In the genomic region with DNA sequence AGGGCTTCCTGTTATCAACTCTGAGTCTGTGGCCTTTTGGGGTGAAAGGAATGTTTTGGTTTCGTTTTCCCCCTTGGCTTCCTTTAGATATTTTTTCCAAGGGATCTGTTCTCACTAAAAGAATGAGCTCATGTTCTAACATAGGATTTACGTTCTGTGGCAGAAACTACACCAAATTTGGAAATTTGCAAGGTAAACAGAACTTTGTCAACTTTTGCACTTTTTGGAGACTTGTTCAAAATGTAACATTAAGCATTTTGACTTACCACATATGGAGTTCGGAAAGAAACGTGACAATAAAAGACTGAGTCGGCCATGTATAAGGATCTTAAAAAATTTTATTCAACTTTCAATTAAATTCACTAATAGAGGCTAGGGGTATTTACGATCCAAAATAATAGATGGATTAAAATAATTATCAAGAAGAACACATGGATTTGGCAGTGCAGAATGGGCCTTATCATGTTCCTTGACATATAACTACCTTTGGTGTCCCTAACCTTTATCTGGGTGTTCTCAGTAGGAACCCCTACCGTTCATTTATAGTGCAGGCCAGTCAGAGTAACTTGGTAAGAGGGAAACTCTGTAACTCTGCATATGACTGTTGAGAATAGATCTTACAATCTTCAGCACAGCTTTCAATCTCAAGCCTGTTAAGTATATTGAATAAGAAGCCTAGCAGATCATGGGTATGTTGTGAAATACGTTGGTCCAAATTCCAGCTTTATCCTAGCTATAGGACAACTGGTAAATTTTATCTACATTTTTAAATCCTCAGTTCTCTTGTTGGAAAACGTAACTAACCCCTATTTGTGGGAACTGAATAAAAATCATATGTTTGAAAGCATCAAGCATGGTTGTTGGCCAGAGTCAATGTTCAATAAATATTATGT, we compare ENCODE assay signal across 12 cellular contexts. TPM values are rescaled to one million over a fixed set of nuclear protein-coding genes. Genes with fewer than 3 reads are reported as not detected.
DNase-seq lines count a peak whose midpoint lies in the region; ATAC-seq, FAIRE-seq and TF ChIP-seq lines count a peak whose summit lies in the region.
"Had no signal": no experiment of that assay in that cellular context is flagged by ENCODE, and none has a peak within 500 bp of the region (broad histone marks: within the 10 kb centered on the region; RNA-seq: fewer than 3 reads in every experiment).

No MANE protein-coding gene starts in this region.

- no peak overlapping the region for H3K9ac ChIP-seq in KMS-11
- peak overlapping the region in 1 of 2 experiments; percentile 62; a peak in 3 of 4 replicates for H3K9ac ChIP-seq in K562 (ENCODE audit: insufficient read depth in 1 of 2, low read depth in 2 of 2, low read length in 2 of 2)
- peak overlapping the region in 2 of 5 donors; percentile 9 to 50 for H3K9ac ChIP-seq in subcutaneous abdominal adipose tissue (ENCODE audit: low read length in 5 of 5)

- peak in 1 of 2 experiments; percentile 8; a peak in 1 of 4 replicates for TF ChIP-seq RAD21 in K562 (CRISPR knock-in tag; conservative IDR thresholded peaks at IDR 0.05 in 1 of 2, IDR thresholded peaks at IDR 0.05 in 1 of 2)

- BruUV-seq in K562 (replicated peaks; lab: Mats Ljungman, UMichigan), result no TSS peak

- CTCF ChIA-PET in K562 (lab: Yijun Ruan, JAX; ENCODE audit: low intra/inter-chr PET ratio), result no interaction called here

- in situ Hi-C loops in K562 (cut with MboI), result no loop called here

- H3K79me2 ChIP-seq in KMS-11 (ENCODE audit: insufficient read depth, low read depth), result no peaks in the 10 kb centered on the region
- peaks cover 100% of the 10 kb centered on the region for H3K79me2 ChIP-seq in K562 (ENCODE audit: control insufficient read depth, insufficient read depth, low read length)

- ATAC-seq in K562, result peak; percentile 72
- ATAC-seq: stimulated activated naive CD8-positive, alpha-beta T cell treated with anti-CD3 and anti-CD28 coated beads, Interleukin-15, Interleukin-2, amounts not matched to agents 100 U/mL and 50 U/mL, for 24 hours had no signal

- H3K4me2 ChIP-seq in KMS-11, result peak overlapping the region; percentile 53
- peak overlapping the region; percentile 76 for H3K4me2 ChIP-seq in K562 (ENCODE audit: insufficient read depth, low read length)

- H3K27ac ChIP-seq in KMS-11, result no peak overlapping the region
- H3K27ac ChIP-seq in K562 (ENCODE audit: extremely low read depth, low read depth, low read length), result peak overlapping the region; percentile 65
- H3K27ac ChIP-seq in subcutaneous abdominal adipose tissue (ENCODE audit: low read depth, low read length), result peak overlapping the region; percentile 39

- TF ChIP-seq CTCF in KMS-11 (conservative IDR thresholded peaks at IDR 0.05; ENCODE audit: low read depth, low read length) (no peak), K562 (IDR thresholded peaks at IDR 0.05 in 2 of 3, conservative IDR thresholded peaks at IDR 0.05 in 1 of 3; ENCODE audit: insufficient read depth in 2 of 3, low read depth in 1 of 3, low read length in 3 of 3) (peak in 2 of 3 experiments; percentile 28 to 40; a peak in 2 of 6 replicates)

- 2% methylated on average over 9 of the region's 9 CpGs for WGBS in K562 (ENCODE audit: insufficient coverage, low coverage, missing lambda C conversion rate)

- no peaks in the 10 kb centered on the region for H3K36me3 ChIP-seq in KMS-11 (ENCODE audit: insufficient read depth)
- peaks cover 92% of the 10 kb centered on the region for H3K36me3 ChIP-seq in K562 (ENCODE audit: control insufficient read depth, insufficient read depth, low read length)
- peaks cover 0 to 5% (median 0%) of the 10 kb centered on the region in 5 donors for H3K36me3 ChIP-seq in subcutaneous abdominal adipose tissue (ENCODE audit: control insufficient read depth in 5 of 5, insufficient read depth in 5 of 5, low read length in 5 of 5)

- intact Hi-C loops in K562 (cut with micrococcal nuclease), result loop anchor here (1.0 kb wide), 1 partner anchor 8 kb away; no protein-coding TSS in a partner anchor

- H3K27me3 ChIP-seq in KMS-11 (ENCODE audit: insufficient read depth, low read depth), result no peaks in the 10 kb centered on the region
- no peaks in the 10 kb centered on the region for H3K27me3 ChIP-seq in K562 (ENCODE audit: control insufficient read depth in 2 of 2, insufficient read depth in 2 of 2, low read length in 2 of 2)
- H3K27me3 ChIP-seq in subcutaneous abdominal adipose tissue (ENCODE audit: control insufficient read depth in 5 of 5, insufficient read depth in 4 of 5, low read length in 5 of 5), result no peaks in the 10 kb centered on the region

- POLR2A ChIA-PET in K562 (lab: Yijun Ruan, JAX), result interaction anchor here (0.6 to 6.3 kb wide), 14 partner anchors 10 to 216 kb away, joined by 3 to 56 read pairs (median 4); partner anchors contain the start of genes CPED1 and ING3

- H4K20me1 ChIP-seq in KMS-11 (ENCODE audit: insufficient read depth), result no peaks in the 10 kb centered on the region
- H4K20me1 ChIP-seq in K562 (replicated peaks; ENCODE audit: control insufficient read depth, insufficient read depth, low read length), result no peaks in the 10 kb centered on the region

- peak; percentile 41; the same call in 1 of the 2 replicates for TF ChIP-seq EP300 in K562 (IDR thresholded peaks at IDR 0.05; ENCODE audit: low read length)

- no peak for FAIRE-seq in K562 (lab: Jason Lieb, UNC)
- FAIRE-seq: G401.6, GM19239 had no signal

- H3K9me3 ChIP-seq in K562 (replicated peaks; ENCODE audit: control insufficient read depth, insufficient read depth, low read depth, low read length), result no peaks in the 10 kb centered on the region
- no peaks in the 10 kb centered on the region for H3K9me3 ChIP-seq in subcutaneous abdominal adipose tissue (ENCODE audit: control insufficient read depth in 5 of 5, low read length in 5 of 5)

- no peak overlapping the region for H2AFZ ChIP-seq in KMS-11 (ENCODE audit: low read depth)
- 0 out of 2 replicates have a peak overlapping the region, but pooled peaks have one; percentile 6 for H2AFZ ChIP-seq in K562 (ENCODE audit: low read depth, low read length)

- DNase-seq in K562 (ENCODE audit: extremely low read depth in 1 of 4, low spot score in 3 of 4) (peak; percentile 53 to 78 (median 56)), left kidney (ENCODE audit: low read depth, low spot score) (peak; percentile 45), SHP77 (lab: John Stamatoyannopoulos, UW) (no peak), GF-D8 (lab: John Stamatoyannopoulos, UW) (no peak), iPS-NIHi11 (ENCODE audit: low spot score) (no peak)
- DNase-seq: activated naive CD4-positive, alpha-beta T cell; NCI-H1694; stimulated activated naive CD8-positive, alpha-beta T cell treated with anti-CD3 and anti-CD28 coated beads, Interleukin-15, Interleukin-2, amounts not matched to agents 100 U/mL and 50 U/mL, for 24 hours had no signal

- H3K9me1 ChIP-seq in K562 (ENCODE audit: control insufficient read depth, insufficient read depth, low read length), result no peaks in the 10 kb centered on the region

- TF ChIP-seq POLR2A in K562 (conservative IDR thresholded peaks at IDR 0.05), result no peak

- H3K4me3 ChIP-seq in KMS-11 (IDR thresholded peaks at IDR 0.05; ENCODE audit: insufficient read depth, low read depth, low read length) (no peak overlapping the region), K562 (peak overlapping the region; percentile 19), subcutaneous abdominal adipose tissue (ENCODE audit: low read depth in 1 of 5, low read length in 5 of 5) (peak overlapping the region; percentile 14 to 34 (median 31))

- H3K4me1 ChIP-seq in KMS-11 (ENCODE audit: low read depth, poor library complexity, severe bottlenecking) (peaks cover 53% of the 10 kb centered on the region), K562 (replicated peaks in 1 of 2; ENCODE audit: control insufficient read depth in 2 of 2, insufficient read depth in 2 of 2, low read length in 2 of 2) (peaks cover 26 to 69% of the 10 kb centered on the region in 2 experiments), subcutaneous abdominal adipose tissue (ENCODE audit: control insufficient read depth in 5 of 5, insufficient read depth in 5 of 5, low read length in 5 of 5) (peaks cover 4 to 62% (median 55%) of the 10 kb centered on the region in 5 donors)

RNA-seq across cellular contexts. Expression of gene CPED1, which starts 11.8 kb away (rescaled TPM):
- 894 and 1,629 TPM in 2 replicates for total RNA-seq in K562 (2011; cell fraction: chromatin; rRNA removed; ENCODE audit: low replicate concordance)
- 336 and 368 TPM in 2 replicates for total RNA-seq in K562 (2011; cell fraction: nucleolus; rRNA removed)
- 603 and 625 TPM in 2 replicates for total RNA-seq in K562 (2011; cell fraction: nucleoplasm; rRNA removed)
- total RNA-seq in K562 (2014; rRNA removed) (228 and 247 TPM in 2 replicates), K562 (2014; rRNA removed; fragmentation: Illumina TruSeq; extraction: Trizol) (393 and 413 TPM in 2 replicates), K562 (2015; rRNA removed; fragmentation: Illumina TruSeq; extraction: Trizol) (254 and 267 TPM in 2 replicates), K562 (2021) (290 and 301 TPM in 2 replicates)
- polyA plus RNA-seq in K562 (2011; rRNA removed) (205 and 316 TPM in 2 replicates), K562 (2014; fragmentation: Illumina TruSeq; extraction: Trizol) (288 and 329 TPM in 2 replicates), K562 (2014; fragmentation: Nextera tagmentation; extraction: Ambion mirVana) (100 to 1,000 TPM; 221 to 292 TPM), K562 (2014; rRNA removed) (195 and 210 TPM in 2 replicates)
- polyA plus RNA-seq in K562 (2011; cell fraction: cytosol; rRNA removed), result 91.5 and 147 TPM in 2 replicates
- polyA plus RNA-seq in K562 (2011; cell fraction: nucleus; rRNA removed), result 211 and 239 TPM in 2 replicates
- polyA plus RNA-seq in K562 (2012), result 152 and 202 TPM in 2 replicates
- polyA minus RNA-seq in K562 (2011; rRNA and poly(A)+ RNA removed), result 717 and 810 TPM in 2 replicates
- polyA minus RNA-seq in K562 (2011; cell fraction: cytosol; rRNA and poly(A)+ RNA removed), result 96.8 and 138 TPM in 2 replicates
- 704 and 866 TPM in 2 replicates for polyA minus RNA-seq in K562 (2011; cell fraction: nucleus; rRNA and poly(A)+ RNA removed)

RNA-seq across cellular contexts. Expression of gene ING3, which starts 49.8 kb away (rescaled TPM):
- total RNA-seq in K562 (2011; cell fraction: chromatin; rRNA removed; ENCODE audit: low replicate concordance), result 16.8 and 65.4 TPM in 2 replicates
- total RNA-seq in K562 (2011; cell fraction: nucleolus; rRNA removed), result 11.8 and 15.3 TPM in 2 replicates
- total RNA-seq in K562 (2011; cell fraction: nucleoplasm; rRNA removed), result 29.0 and 51.5 TPM in 2 replicates
- total RNA-seq in K562 (2014; rRNA removed) (19.8 and 22.8 TPM in 2 replicates), K562 (2014; rRNA removed; fragmentation: Illumina TruSeq; extraction: Trizol) (50.4 and 59.3 TPM in 2 replicates), K562 (2015; rRNA removed; fragmentation: Illumina TruSeq; extraction: Trizol) (38.8 and 43.9 TPM in 2 replicates), K562 (2021) (37.0 and 38.1 TPM in 2 replicates)
- polyA plus RNA-seq in K562 (2011; rRNA removed) (38.2 and 54.6 TPM in 2 replicates), K562 (2014; fragmentation: Illumina TruSeq; extraction: Trizol) (50.3 and 58.0 TPM in 2 replicates), K562 (2014; fragmentation: Nextera tagmentation; extraction: Ambion mirVana) (100 to 1,000 TPM; 216 to 233 TPM), K562 (2014; rRNA removed) (36.0 and 43.8 TPM in 2 replicates)
- 8.1 and 14.7 TPM in 2 replicates for polyA plus RNA-seq in K562 (2011; cell fraction: cytosol; rRNA removed)
- 19.7 and 49.3 TPM in 2 replicates for polyA plus RNA-seq in K562 (2011; cell fraction: nucleus; rRNA removed)
- 34.5 and 42.1 TPM in 2 replicates for polyA plus RNA-seq in K562 (2012)
- polyA minus RNA-seq in K562 (2011; rRNA and poly(A)+ RNA removed), result 54.3 and 56.3 TPM in 2 replicates
- polyA minus RNA-seq in K562 (2011; cell fraction: cytosol; rRNA and poly(A)+ RNA removed), result 12.3 and 13.2 TPM in 2 replicates
- 27.2 and 55.6 TPM in 2 replicates for polyA minus RNA-seq in K562 (2011; cell fraction: nucleus; rRNA and poly(A)+ RNA removed)

Comparison
In these comparisons a context has a peak if more than half of its experiments do, and no peak if none do; other contexts are left out.
1. DNase-seq: peak in K562 (4 of 4) and left kidney (single experiment); none in SHP77 (0 of 2), GF-D8 (single experiment) and iPS-NIHi11 (single experiment).